In the genomic region with DNA sequence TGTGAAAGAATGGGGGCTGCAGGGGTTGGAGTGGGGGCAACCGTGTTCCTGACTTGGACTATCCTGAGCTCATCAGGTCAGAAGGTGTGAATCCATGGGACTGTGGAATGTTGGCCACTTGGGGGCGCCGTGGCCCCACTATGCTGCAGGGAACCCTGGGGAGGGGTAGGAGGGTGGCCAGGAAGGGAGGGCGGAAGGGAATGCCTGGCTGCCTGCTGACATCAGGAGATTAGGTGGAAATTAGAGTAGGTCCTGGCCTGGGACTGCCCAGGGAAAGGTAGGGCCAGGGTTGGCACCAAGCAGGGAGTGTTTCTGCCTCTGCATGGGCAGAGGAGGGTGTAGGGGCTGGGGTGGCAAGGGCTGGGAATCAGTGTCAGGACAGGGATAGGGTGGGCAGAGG, we compare ENCODE assay signal across 8 cellular contexts.
A peak's percentile ranks its signal among the peaks of the same experiment; 100 is the strongest.
DNase-seq lines count a peak whose midpoint lies in the region; ATAC-seq, FAIRE-seq and TF ChIP-seq lines count a peak whose summit lies in the region.

No MANE protein-coding gene starts in this region.

- H3K9me3 Mint-ChIP-seq in activated CD8-positive, alpha-beta memory T cell treated with anti-CD3 and anti-CD28 coated beads, Interleukin-2, amount 10 ng/mL, durations not matched to agents 7 days and 5 days (ENCODE audit: low read depth): no peaks in the 10 kb centered on the region

- H3K4me1 Mint-ChIP-seq in activated CD8-positive, alpha-beta memory T cell treated with anti-CD3 and anti-CD28 coated beads, Interleukin-2, amount 10 ng/mL, durations not matched to agents 7 days and 5 days: peaks cover 10% of the 10 kb centered on the region

- H3K36me3 ChIP-seq in right atrium auricular region: no peaks in the 10 kb centered on the region

- no peak overlapping the region for H3K27ac ChIP-seq in right atrium auricular region

- no peak overlapping the region for H3K4me3 ChIP-seq in right atrium auricular region

- H3K27me3 Mint-ChIP-seq in activated CD8-positive, alpha-beta memory T cell treated with anti-CD3 and anti-CD28 coated beads, Interleukin-2, amount 10 ng/mL, durations not matched to agents 7 days and 5 days: peaks cover 5% of the 10 kb centered on the region

- H3K27me3 ChIP-seq in right atrium auricular region: no peaks in the 10 kb centered on the region

- peak; percentile 34 for DNase-seq in DMS53 (lab: John Stamatoyannopoulos, UW)
- DNase-seq in DMS53 treated with DMSO at 0.1 percent for 48 hours (lab: John Stamatoyannopoulos, UW; ENCODE audit: unreplicated experiment): no peak
- peak; percentile 50 for DNase-seq in KBM-7
- peak; percentile 59 for DNase-seq in activated CD8-positive, alpha-beta memory T cell treated with anti-CD3 and anti-CD28 coated beads, Interleukin-2, amount 10 ng/mL, durations not matched to agents 7 days and 5 days
- DNase-seq in hippocampal formation (lab: John Stamatoyannopoulos, UW): peak; percentile 20 to 56
- peak; percentile 25 for DNase-seq in stimulated activated CD8-positive, alpha-beta memory T cell treated with anti-CD3 and anti-CD28 coated beads, Interleukin-15, amount 100 ng/mL, for 24 hours (ENCODE audit: low read depth)
- no peak for DNase-seq in GM19239 (ENCODE audit: insufficient read length, low spot score)
- DNase-seq in right atrium auricular region (ENCODE audit: low spot score): no peak

- CTCF ChIA-PET in activated CD8-positive, alpha-beta memory T cell treated with anti-CD3 and anti-CD28 coated beads, Interleukin-2, amount 10 ng/mL, durations not matched to agents 7 days and 5 days (lab: Charles Lee): interaction anchor here (0.9 to 2.3 kb wide), 18 partner anchors 9 to 557 kb away, joined by 3 to 12 read pairs (median 4); no protein-coding TSS in a partner anchor

- peak in 1 of 2 donors; percentile 50 for TF ChIP-seq CTCF in right atrium auricular region (IDR thresholded peaks at IDR 0.05)

- H3K36me3 Mint-ChIP-seq in activated CD8-positive, alpha-beta memory T cell treated with anti-CD3 and anti-CD28 coated beads, Interleukin-2, amount 10 ng/mL, durations not matched to agents 7 days and 5 days: no peaks in the 10 kb centered on the region

- FAIRE-seq in GM19239 (lab: Jason Lieb, UNC): no peak

- in situ Hi-C loops in KBM-7 (cut with MboI; ENCODE audit: low pct_unique_long_range_greater_than_20kb, low sequenced_read_pairs): no loop called here

- peak overlapping the region; percentile 70 for H3K27ac Mint-ChIP-seq in activated CD8-positive, alpha-beta memory T cell treated with anti-CD3 and anti-CD28 coated beads, Interleukin-2, amount 10 ng/mL, durations not matched to agents 7 days and 5 days

- ATAC-seq in activated CD8-positive, alpha-beta memory T cell treated with anti-CD3 and anti-CD28 coated beads, Interleukin-2, amount 10 ng/mL, durations not matched to agents 7 days and 5 days: peak; percentile 62

- no peaks in the 10 kb centered on the region for H3K9me3 ChIP-seq in right atrium auricular region

- no peaks in the 10 kb centered on the region for H3K4me1 ChIP-seq in right atrium auricular region

- no peak overlapping the region for H3K4me3 Mint-ChIP-seq in activated CD8-positive, alpha-beta memory T cell treated with anti-CD3 and anti-CD28 coated beads, Interleukin-2, amount 10 ng/mL, durations not matched to agents 7 days and 5 days

Comparison
In these comparisons a context has a peak if more than half of its experiments do, and no peak if none do; other contexts are left out.
1. DNase-seq: peak in DMS53 (single experiment), KBM-7 (single experiment), activated CD8-positive, alpha-beta memory T cell treated with anti-CD3 and anti-CD28 coated beads, Interleukin-2, amount 10 ng/mL, durations not matched to agents 7 days and 5 days (single experiment), hippocampal formation (2 of 2) and stimulated activated CD8-positive, alpha-beta memory T cell treated with anti-CD3 and anti-CD28 coated beads, Interleukin-15, amount 100 ng/mL, for 24 hours (single experiment); none in DMS53 treated with DMSO at 0.1 percent for 48 hours (single experiment), GM19239 (single experiment) and right atrium auricular region (single experiment).